ENCODE assay signal across 17 cellular contexts in genomic region chr6:26602262-26602661, GRCh38. TPM values are rescaled to one million over a fixed set of nuclear protein-coding genes. Genes with fewer than 3 reads are reported as not detected.
DNase-seq lines count a peak whose midpoint lies in the region; ATAC-seq and TF ChIP-seq lines count a peak whose summit lies in the region.
"Had no signal": no experiment of that assay in that cellular context is flagged by ENCODE, and none has a peak within 500 bp of the region (broad histone marks: within the 10 kb centered on the region; RNA-seq: fewer than 3 reads in every experiment).

No MANE protein-coding gene starts in this region.

- H3K4me3 Mint-ChIP-seq in stimulated activated naive CD8-positive, alpha-beta T cell treated with anti-CD3 and anti-CD28 coated beads, Interleukin-15, Interleukin-2, amounts not matched to agents 100 ng/mL and 50 ng/mL, for 24 hours, result no peak overlapping the region
- H3K4me3 Mint-ChIP-seq in activated naive CD8-positive, alpha-beta T cell treated with anti-CD3 and anti-CD28 coated beads for 36 hours, result no peak overlapping the region
- H3K4me3 Mint-ChIP-seq in stimulated activated naive B cell treated with anti-CD40 and anti-IgM and Interleukin-4, amounts not matched to agents 10 μg/mL and 1 μg/mL and 100 μg/mL, for 72 hours, result no peak overlapping the region
- H3K4me3 Mint-ChIP-seq: CD14-positive monocyte; CD4-positive, alpha-beta T cell; CD8-positive, alpha-beta memory T cell; GM23338; H9 had no signal

- peaks cover 73% of the 10 kb centered on the region for H3K4me1 Mint-ChIP-seq in stimulated activated naive CD8-positive, alpha-beta T cell treated with anti-CD3 and anti-CD28 coated beads, Interleukin-15, Interleukin-2, amounts not matched to agents 100 ng/mL and 50 ng/mL, for 24 hours (ENCODE audit: low read depth)
- H3K4me1 Mint-ChIP-seq in activated naive CD8-positive, alpha-beta T cell treated with anti-CD3 and anti-CD28 coated beads for 36 hours, result peaks cover 61% of the 10 kb centered on the region
- H3K4me1 Mint-ChIP-seq in stimulated activated naive B cell treated with anti-CD40 and anti-IgM and Interleukin-4, amounts not matched to agents 10 μg/mL and 1 μg/mL and 100 μg/mL, for 72 hours, result peaks cover 27 to 44% of the 10 kb centered on the region in 2 donors

- intact Hi-C loops in Right ventricle myocardium superior (cut with DNase I), result no loop called here

- peak overlapping the region; percentile 91 for H3K27ac Mint-ChIP-seq in stimulated activated naive CD8-positive, alpha-beta T cell treated with anti-CD3 and anti-CD28 coated beads, Interleukin-15, Interleukin-2, amounts not matched to agents 100 ng/mL and 50 ng/mL, for 24 hours
- H3K27ac Mint-ChIP-seq in activated naive CD8-positive, alpha-beta T cell treated with anti-CD3 and anti-CD28 coated beads for 36 hours, result peak overlapping the region; percentile 20
- H3K27ac Mint-ChIP-seq in stimulated activated naive B cell treated with anti-CD40 and anti-IgM and Interleukin-4, amounts not matched to agents 10 μg/mL and 1 μg/mL and 100 μg/mL, for 72 hours, result peak overlapping the region; percentile 77
- H3K27ac Mint-ChIP-seq: CD14-positive monocyte; CD4-positive, alpha-beta T cell; GM23338; H9 had no signal

- ATAC-seq in stimulated activated naive CD8-positive, alpha-beta T cell treated with anti-CD3 and anti-CD28 coated beads, Interleukin-15, Interleukin-2, amounts not matched to agents 100 U/mL and 50 U/mL, for 24 hours, result no peak
- no peak for ATAC-seq in stimulated activated naive B cell treated with anti-CD40 and anti-IgM and Interleukin-4, amounts not matched to agents 10 μg/mL and 1 μg/mL and 100 μg/mL, for 72 hours (replicated peaks)
- ATAC-seq in SK-N-SH treated with all-trans-retinoic acid at 6 μM for 48 hours (no peak), Right ventricle myocardium superior (ENCODE audit: poor library complexity) (no peak)
- ATAC-seq: HCT116 had no signal

- DNase-seq in stimulated activated naive CD8-positive, alpha-beta T cell treated with anti-CD3 and anti-CD28 coated beads, Interleukin-15, Interleukin-2, amounts not matched to agents 100 U/mL and 50 U/mL, for 24 hours, result no peak
- no peak for DNase-seq in activated naive CD8-positive, alpha-beta T cell treated with anti-CD3 and anti-CD28 coated beads for 36 hours
- DNase-seq in stimulated activated naive B cell treated with anti-CD40 and anti-IgM and Interleukin-4, amounts not matched to agents 10 μg/mL and 1 μg/mL and 100 μg/mL, for 72 hours, result no peak
- DNase-seq in Right ventricle myocardium superior, result no peak
- DNase-seq: AML-193; BE2C; CD4-positive, alpha-beta T cell; CD8-positive, alpha-beta memory T cell; DMS 273 treated with DMSO at 0.1 percent for 48 hours; DMS79; GF-D8; H9 had no signal

- H3K27me3 Mint-ChIP-seq in stimulated activated naive CD8-positive, alpha-beta T cell treated with anti-CD3 and anti-CD28 coated beads, Interleukin-15, Interleukin-2, amounts not matched to agents 100 ng/mL and 50 ng/mL, for 24 hours, result no peaks in the 10 kb centered on the region
- H3K27me3 Mint-ChIP-seq in activated naive CD8-positive, alpha-beta T cell treated with anti-CD3 and anti-CD28 coated beads for 36 hours, result no peaks in the 10 kb centered on the region
- no peaks in the 10 kb centered on the region for H3K27me3 Mint-ChIP-seq in stimulated activated naive B cell treated with anti-CD40 and anti-IgM and Interleukin-4, amounts not matched to agents 10 μg/mL and 1 μg/mL and 100 μg/mL, for 72 hours
- H3K27me3 Mint-ChIP-seq: CD4-positive, alpha-beta T cell; CD8-positive, alpha-beta memory T cell had no signal

- H3K9me3 Mint-ChIP-seq in stimulated activated naive CD8-positive, alpha-beta T cell treated with anti-CD3 and anti-CD28 coated beads, Interleukin-15, Interleukin-2, amounts not matched to agents 100 ng/mL and 50 ng/mL, for 24 hours, result no peaks in the 10 kb centered on the region
- no peaks in the 10 kb centered on the region for H3K9me3 Mint-ChIP-seq in activated naive CD8-positive, alpha-beta T cell treated with anti-CD3 and anti-CD28 coated beads for 36 hours
- no peaks in the 10 kb centered on the region for H3K9me3 Mint-ChIP-seq in stimulated activated naive B cell treated with anti-CD40 and anti-IgM and Interleukin-4, amounts not matched to agents 10 μg/mL and 1 μg/mL and 100 μg/mL, for 72 hours
- H3K9me3 Mint-ChIP-seq: CD14-positive monocyte; CD4-positive, alpha-beta T cell; CD8-positive, alpha-beta memory T cell; GM23338; H9 had no signal

- H3K36me3 Mint-ChIP-seq in stimulated activated naive CD8-positive, alpha-beta T cell treated with anti-CD3 and anti-CD28 coated beads, Interleukin-15, Interleukin-2, amounts not matched to agents 100 ng/mL and 50 ng/mL, for 24 hours (ENCODE audit: low read depth), result peaks cover 30% of the 10 kb centered on the region
- H3K36me3 Mint-ChIP-seq in activated naive CD8-positive, alpha-beta T cell treated with anti-CD3 and anti-CD28 coated beads for 36 hours, result peaks cover 35% of the 10 kb centered on the region
- peaks cover 8 to 21% of the 10 kb centered on the region in 2 donors for H3K36me3 Mint-ChIP-seq in stimulated activated naive B cell treated with anti-CD40 and anti-IgM and Interleukin-4, amounts not matched to agents 10 μg/mL and 1 μg/mL and 100 μg/mL, for 72 hours

TF ChIP-seq in SK-N-SH treated with all-trans-retinoic acid at 6 μM for 48 hours, 23 proteins besides CTCF, POLR2A, EP300 and RAD21:
- TF ChIP-seq ARNTL (CRISPR knock-in tag; IDR thresholded peaks at IDR 0.05; ENCODE audit: borderline replicate concordance, low read depth) (no peak), GLIS3 (CRISPR knock-in tag; IDR thresholded peaks at IDR 0.05) (no peak), PPARA (CRISPR knock-in tag; IDR thresholded peaks at IDR 0.05; ENCODE audit: borderline replicate concordance) (no peak), ZNF565 (CRISPR knock-in tag; conservative IDR thresholded peaks at IDR 0.05; ENCODE audit: low read depth) (no peak), RARB (CRISPR knock-in tag; IDR thresholded peaks at IDR 0.05) (no peak), ZFP3 (CRISPR knock-in tag; IDR thresholded peaks at IDR 0.05) (no peak), ISL1 (CRISPR knock-in tag; IDR thresholded peaks at IDR 0.05) (no peak), BACH2 (CRISPR knock-in tag; IDR thresholded peaks at IDR 0.05; ENCODE audit: borderline replicate concordance) (no peak), SNAI2 (CRISPR knock-in tag; IDR thresholded peaks at IDR 0.05) (no peak)
- TF ChIP-seq, protein P1, sequence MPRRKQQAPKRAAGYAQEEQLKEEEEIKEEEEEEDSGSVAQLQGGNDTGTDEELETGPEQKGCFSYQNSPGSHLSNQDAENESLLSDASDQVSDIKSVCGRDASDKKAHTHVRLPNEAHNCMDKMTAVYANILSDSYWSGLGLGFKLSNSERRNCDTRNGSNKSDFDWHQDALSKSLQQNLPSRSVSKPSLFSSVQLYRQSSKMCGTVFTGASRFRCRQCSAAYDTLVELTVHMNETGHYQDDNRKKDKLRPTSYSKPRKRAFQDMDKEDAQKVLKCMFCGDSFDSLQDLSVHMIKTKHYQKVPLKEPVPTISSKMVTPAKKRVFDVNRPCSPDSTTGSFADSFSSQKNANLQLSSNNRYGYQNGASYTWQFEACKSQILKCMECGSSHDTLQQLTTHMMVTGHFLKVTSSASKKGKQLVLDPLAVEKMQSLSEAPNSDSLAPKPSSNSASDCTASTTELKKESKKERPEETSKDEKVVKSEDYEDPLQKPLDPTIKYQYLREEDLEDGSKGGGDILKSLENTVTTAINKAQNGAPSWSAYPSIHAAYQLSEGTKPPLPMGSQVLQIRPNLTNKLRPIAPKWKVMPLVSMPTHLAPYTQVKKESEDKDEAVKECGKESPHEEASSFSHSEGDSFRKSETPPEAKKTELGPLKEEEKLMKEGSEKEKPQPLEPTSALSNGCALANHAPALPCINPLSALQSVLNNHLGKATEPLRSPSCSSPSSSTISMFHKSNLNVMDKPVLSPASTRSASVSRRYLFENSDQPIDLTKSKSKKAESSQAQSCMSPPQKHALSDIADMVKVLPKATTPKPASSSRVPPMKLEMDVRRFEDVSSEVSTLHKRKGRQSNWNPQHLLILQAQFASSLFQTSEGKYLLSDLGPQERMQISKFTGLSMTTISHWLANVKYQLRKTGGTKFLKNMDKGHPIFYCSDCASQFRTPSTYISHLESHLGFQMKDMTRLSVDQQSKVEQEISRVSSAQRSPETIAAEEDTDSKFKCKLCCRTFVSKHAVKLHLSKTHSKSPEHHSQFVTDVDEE (CRISPR knock-in tag; IDR thresholded peaks at IDR 0.05), result no peak
TF ChIP-seq in SK-N-SH treated with all-trans-retinoic acid at 6 μM for 48 hours: peak in this region for 0.

RNA-seq across cellular contexts. Expression of gene ABT1, which starts 5.5 kb away (rescaled TPM):
- total RNA-seq in activated naive CD8-positive, alpha-beta T cell treated with anti-CD3 and anti-CD28 coated beads for 36 hours, result 10 to 100 TPM; 44.5 to 45.8 TPM
- 7.4 TPM for total RNA-seq in Right ventricle myocardium superior

RNA-seq across cellular contexts. Expression of gene ZNF322, which starts 57.3 kb away (rescaled TPM):
- 1 to 10 TPM; 8.3 to 8.7 TPM for total RNA-seq in activated naive CD8-positive, alpha-beta T cell treated with anti-CD3 and anti-CD28 coated beads for 36 hours
- 13.2 TPM for total RNA-seq in Right ventricle myocardium superior

Comparison
In these comparisons a context has a peak if more than half of its experiments do, and no peak if none do; other contexts are left out.
1. H3K27ac Mint-ChIP-seq: peak in every context shown above with its lines; median percentile 91 in stimulated activated naive CD8-positive, alpha-beta T cell treated with anti-CD3 and anti-CD28 coated beads, Interleukin-15, Interleukin-2, amounts not matched to agents 100 ng/mL and 50 ng/mL, for 24 hours; 77 in stimulated activated naive B cell treated with anti-CD40 and anti-IgM and Interleukin-4, amounts not matched to agents 10 μg/mL and 1 μg/mL and 100 μg/mL, for 72 hours; 20 in activated naive CD8-positive, alpha-beta T cell treated with anti-CD3 and anti-CD28 coated beads for 36 hours.